In genomic region chr10:50234486-50234885, GRCh38 we compare ENCODE assay signal across 15 cellular contexts. TPM values are rescaled to one million over a fixed set of nuclear protein-coding genes. Genes with fewer than 3 reads are reported as not detected.
DNase-seq lines count a peak whose midpoint lies in the region; ATAC-seq, FAIRE-seq and TF ChIP-seq lines count a peak whose summit lies in the region.
"Had no signal": no experiment of that assay in that cellular context is flagged by ENCODE, and none has a peak within 500 bp of the region (broad histone marks: within the 10 kb centered on the region; RNA-seq: fewer than 3 reads in every experiment).

No MANE protein-coding gene starts in this region.

- no peaks in the 10 kb centered on the region for H3K27me3 Mint-ChIP-seq in Caco-2 (ENCODE audit: insufficient read depth, unreplicated experiment)
- peaks cover 18 to 59% of the 10 kb centered on the region in 2 donors for H3K27me3 Mint-ChIP-seq in natural killer cell (ENCODE audit: low read depth in 2 of 2)

- no peak for TF ChIP-seq EP300 in K562 (IDR thresholded peaks at IDR 0.05; ENCODE audit: low read length)

- CTCF ChIA-PET in Caco-2 (lab: Charles Lee) (interaction anchor here (0.8 to 1.3 kb wide), 5 partner anchors 9 to 641 kb away, joined by 3 to 5 read pairs (median 3); no protein-coding TSS in a partner anchor), K562 (lab: Yijun Ruan, JAX; ENCODE audit: low intra/inter-chr PET ratio) (no interaction called here)

- H3K36me3 ChIP-seq in Caco-2 (ENCODE audit: control insufficient read depth, insufficient read depth, low read length) (no peaks in the 10 kb centered on the region), K562 (ENCODE audit: control insufficient read depth, insufficient read depth, low read length) (no peaks in the 10 kb centered on the region), right lobe of liver (no peaks in the 10 kb centered on the region)

- intact Hi-C loops in Caco-2 (cut with micrococcal nuclease; ENCODE audit: unreplicated experiment) = no loop called here
- intact Hi-C loops in K562 (cut with micrococcal nuclease) = no loop called here
- intact Hi-C loops in right lobe of liver (cut with DNase I) = no loop called here
- intact Hi-C loops in natural killer cell (cut with micrococcal nuclease) = no loop called here

- peaks cover 25% of the 10 kb centered on the region for H3K4me1 Mint-ChIP-seq in Caco-2 (ENCODE audit: low read depth, unreplicated experiment)
- no peaks in the 10 kb centered on the region for H3K4me1 Mint-ChIP-seq in natural killer cell
- H3K4me1 Mint-ChIP-seq: CD14-positive monocyte had no signal

- TF ChIP-seq CTCF in Caco-2 (IDR thresholded peaks at IDR 0.05; ENCODE audit: insufficient read depth in 1 of 2, low read depth in 1 of 2, low read length in 1 of 2, severe bottlenecking in 1 of 2, unreplicated experiment in 1 of 2) = no peak
- no peak for TF ChIP-seq CTCF in K562 (IDR thresholded peaks at IDR 0.05 in 2 of 3, conservative IDR thresholded peaks at IDR 0.05 in 1 of 3; ENCODE audit: insufficient read depth in 2 of 3, low read depth in 1 of 3, low read length in 3 of 3)
- TF ChIP-seq CTCF in right lobe of liver (IDR thresholded peaks at IDR 0.05) = no peak
- TF ChIP-seq CTCF in natural killer cell (IDR thresholded peaks at IDR 0.05) = no peak

- no peaks in the 10 kb centered on the region for H3K79me2 ChIP-seq in K562 (ENCODE audit: control insufficient read depth, insufficient read depth, low read length)

- peak overlapping the region; percentile 18 for H2AFZ ChIP-seq in K562 (ENCODE audit: low read depth, low read length)

- WGBS in K562 (ENCODE audit: insufficient coverage, low coverage, missing lambda C conversion rate) = 0% methylated on average over 4 of the region's 4 CpGs
- 2% methylated on average over 3 of the region's 4 CpGs for WGBS in right lobe of liver (ENCODE audit: insufficient coverage, low coverage, low lambda C conversion rate, missing lambda C conversion rate)

- no peak overlapping the region for H3K27ac ChIP-seq in K562 (ENCODE audit: extremely low read depth, low read depth, low read length)
- H3K27ac ChIP-seq in right lobe of liver = no peak overlapping the region
- H3K27ac ChIP-seq: RWPE1 had no signal

- H3K4me1 ChIP-seq in Caco-2 = peaks cover 24% of the 10 kb centered on the region
- H3K4me1 ChIP-seq in K562 (replicated peaks in 1 of 2; ENCODE audit: control insufficient read depth in 2 of 2, insufficient read depth in 2 of 2, low read length in 2 of 2) = peaks cover 0 to 6% of the 10 kb centered on the region in 2 experiments; a peak in 2 of 5 replicates
- peaks cover 0 to 3% (median 0%) of the 10 kb centered on the region in 4 donors for H3K4me1 ChIP-seq in right lobe of liver

- in situ Hi-C loops in K562 (cut with MboI) = loop anchor here (25.0 kb wide), 1 partner anchor 647 kb away; no protein-coding TSS in a partner anchor

- no peaks in the 10 kb centered on the region for H3K9me3 Mint-ChIP-seq in Caco-2 (ENCODE audit: unreplicated experiment)
- H3K9me3 Mint-ChIP-seq in natural killer cell = no peaks in the 10 kb centered on the region
- H3K9me3 Mint-ChIP-seq: CD14-positive monocyte, H9 had no signal

- DNase-seq in Caco-2 (peak in 1 of 2 experiments; percentile 55), GM12892 (ENCODE audit: insufficient read length) (no peak), K562 (ENCODE audit: extremely low read depth in 1 of 4, low spot score in 3 of 4) (peak in 2 of 4 experiments; percentile 33 to 51), right lobe of liver (no peak), natural killer cell (no peak)
- DNase-seq: H9, NCI-H2029 treated with DMSO at 0.1 percent for 48 hours, NCI-H226, NCI-H526 treated with DMSO at 0.1 percent for 48 hours, PC-3 had no signal

- no peaks in the 10 kb centered on the region for H3K9me3 ChIP-seq in Caco-2
- H3K9me3 ChIP-seq in K562 (replicated peaks; ENCODE audit: control insufficient read depth, insufficient read depth, low read depth, low read length) = no peaks in the 10 kb centered on the region
- H3K9me3 ChIP-seq in right lobe of liver = no peaks in the 10 kb centered on the region

- H3K9ac ChIP-seq in K562 (ENCODE audit: insufficient read depth in 1 of 2, low read depth in 2 of 2, low read length in 2 of 2) = peak overlapping the region; percentile 0 to 5; a peak in 1 of 4 replicates

- no TSS peak for BruUV-seq in Caco-2 (replicated peaks; lab: Mats Ljungman, UMichigan)
- BruUV-seq in K562 (replicated peaks; lab: Mats Ljungman, UMichigan) = no TSS peak

- H4K20me1 ChIP-seq in K562 (replicated peaks; ENCODE audit: control insufficient read depth, insufficient read depth, low read length) = no peaks in the 10 kb centered on the region

- no peak overlapping the region for H3K27ac Mint-ChIP-seq in Caco-2 (ENCODE audit: unreplicated experiment)
- no peak overlapping the region for H3K27ac Mint-ChIP-seq in natural killer cell
- H3K27ac Mint-ChIP-seq: CD14-positive monocyte, H9 had no signal

- no peaks in the 10 kb centered on the region for H3K9me1 ChIP-seq in K562 (ENCODE audit: control insufficient read depth, insufficient read depth, low read length)

- H3K36me3 Mint-ChIP-seq in Caco-2 (ENCODE audit: insufficient read depth, unreplicated experiment) = no peaks in the 10 kb centered on the region
- no peaks in the 10 kb centered on the region for H3K36me3 Mint-ChIP-seq in natural killer cell
- H3K36me3 Mint-ChIP-seq: CD14-positive monocyte had no signal

- peak overlapping the region; percentile 54 for H3K4me3 Mint-ChIP-seq in Caco-2 (ENCODE audit: unreplicated experiment)
- H3K4me3 Mint-ChIP-seq in natural killer cell = no peak overlapping the region
- H3K4me3 Mint-ChIP-seq: CD14-positive monocyte, H9 had no signal

- POLR2A ChIA-PET in Caco-2 (lab: Charles Lee) = no interaction called here
- POLR2A ChIA-PET in K562 (lab: Yijun Ruan, JAX) = interaction anchor here (0.7 to 2.2 kb wide), 6 partner anchors 10 to 21 kb away, joined by 3 to 8 read pairs (median 4); no protein-coding TSS in a partner anchor

- peak overlapping the region; percentile 48 for H3K4me2 ChIP-seq in K562 (ENCODE audit: insufficient read depth, low read length)

- FAIRE-seq in GM12892 (lab: Jason Lieb, UNC) (peak; percentile 14), K562 (lab: Jason Lieb, UNC) (no peak)

- TF ChIP-seq POLR2A in GM12892 (IDR thresholded peaks at IDR 0.05; ENCODE audit: low read depth, low read length) = no peak
- TF ChIP-seq POLR2A in K562 (conservative IDR thresholded peaks at IDR 0.05) = no peak
- no peak for TF ChIP-seq POLR2A in right lobe of liver (IDR thresholded peaks at IDR 0.05)

- 0 out of 4 replicates have a peak, but pooled peaks of 1 of the 2 experiments have one; percentile 8 for TF ChIP-seq RAD21 in K562 (CRISPR knock-in tag; conservative IDR thresholded peaks at IDR 0.05 in 1 of 2, IDR thresholded peaks at IDR 0.05 in 1 of 2)

- H3K4me3 ChIP-seq in Caco-2 (ENCODE audit: low read depth, low read length) (no peak overlapping the region; the same call in 1 of the 2 replicates), K562 (no peak overlapping the region), right lobe of liver (no peak overlapping the region)

- H3K27me3 ChIP-seq in Caco-2 (replicated peaks; ENCODE audit: control insufficient read depth, insufficient read depth, low read length) (no peaks in the 10 kb centered on the region), K562 (ENCODE audit: control insufficient read depth in 2 of 2, insufficient read depth in 2 of 2, low read length in 2 of 2) (no peaks in the 10 kb centered on the region), right lobe of liver (no peaks in the 10 kb centered on the region)

- ATAC-seq in K562 = peak; percentile 75
- ATAC-seq in right lobe of liver = peak; percentile 60 to 94 (median 75)
- no peak for ATAC-seq in GM19452 (IDR thresholded peaks at IDR 0.05; ENCODE audit: unreplicated experiment)
- no peak for ATAC-seq in HG02840 (IDR thresholded peaks at IDR 0.05; ENCODE audit: low FRiP score, unreplicated experiment)
- ATAC-seq in natural killer cell = no peak
- ATAC-seq in HG02981 (IDR thresholded peaks at IDR 0.05; ENCODE audit: unreplicated experiment) = no peak
- ATAC-seq: PC-3 had no signal

TF ChIP-seq in K562, 482 proteins besides CTCF, POLR2A, EP300 and RAD21 (continues in another document):
- TF ChIP-seq HDAC2 (IDR thresholded peaks at IDR 0.05) (0 out of 2 replicates have a peak, but pooled peaks have one; percentile 27), SRSF9 (IDR thresholded peaks at IDR 0.05; ENCODE audit: borderline replicate concordance, low read depth, low read length) (no peak), SMARCE1 (IDR thresholded peaks at IDR 0.05) (peak; percentile 69; the same call in 1 of the 2 replicates), DPF2 (IDR thresholded peaks at IDR 0.05) (peak; percentile 54; the same call in 1 of the 2 replicates), FOXK1 (CRISPR knock-in tag; IDR thresholded peaks at IDR 0.05; ENCODE audit: borderline replicate concordance) (no peak), FOXA1 (IDR thresholded peaks at IDR 0.05; ENCODE audit: borderline replicate concordance) (peak; percentile 84), TRIM24 (IDR thresholded peaks at IDR 0.05) (no peak), ZSCAN29 (IDR thresholded peaks at IDR 0.05) (no peak)

RNA-seq across cellular contexts. Expression of gene ASAH2, which starts 16.8 kb away (rescaled TPM):
- total RNA-seq in Caco-2 (2022) = 4.6 and 7.3 TPM in 2 replicates
- 4.5 TPM for polyA plus RNA-seq in GM12892 (2012; ENCODE audit: missing spikeins)
- total RNA-seq in K562 (2011; cell fraction: chromatin; rRNA removed; ENCODE audit: low replicate concordance) = 1.2 and 1.3 TPM in 2 replicates
- total RNA-seq in K562 (2011; cell fraction: nucleolus; rRNA removed) = 0.17 and 1.3 TPM in 2 replicates
- 0.66 and 1.8 TPM in 2 replicates for total RNA-seq in K562 (2011; cell fraction: nucleoplasm; rRNA removed)
- 2.5 and 6.5 TPM in 2 replicates for total RNA-seq in K562 (2014; rRNA removed)
- 5.5 and 6.5 TPM in 2 replicates for total RNA-seq in K562 (2014; rRNA removed; fragmentation: Illumina TruSeq; extraction: Trizol)
- total RNA-seq in K562 (2015; rRNA removed; fragmentation: Illumina TruSeq; extraction: Trizol) = 2.7 and 3.5 TPM in 2 replicates
- total RNA-seq in K562 (2021) = 7.6 and 11.8 TPM in 2 replicates
- polyA plus RNA-seq in K562 (2011; rRNA removed) = 8.6 and 8.7 TPM in 2 replicates
- 0.54 and 4.2 TPM in 2 replicates for polyA plus RNA-seq in K562 (2011; cell fraction: cytosol; rRNA removed)
- polyA plus RNA-seq in K562 (2011; cell fraction: nucleus; rRNA removed) = 13.6 and 15.9 TPM in 2 replicates
- 4.9 and 5.0 TPM in 2 replicates for polyA plus RNA-seq in K562 (2012)
- 7.7 and 8.3 TPM in 2 replicates for polyA plus RNA-seq in K562 (2014; fragmentation: Illumina TruSeq; extraction: Trizol)
- 10 to 100 TPM in 1 of 2 experiments, 1 to 10 TPM in 1; 8.5 to 12.0 TPM for polyA plus RNA-seq in K562 (2014; fragmentation: Nextera tagmentation; extraction: Ambion mirVana)
- polyA plus RNA-seq in K562 (2014; rRNA removed) = 8.4 and 11.0 TPM in 2 replicates
- 9.9 and 11.4 TPM in 2 replicates for polyA minus RNA-seq in K562 (2011; rRNA and poly(A)+ RNA removed)
- 0.64 and 4.3 TPM in 2 replicates for polyA minus RNA-seq in K562 (2011; cell fraction: cytosol; rRNA and poly(A)+ RNA removed)
- 1.2 and 1.8 TPM in 2 replicates for polyA minus RNA-seq in K562 (2011; cell fraction: nucleus; rRNA and poly(A)+ RNA removed)
- total RNA-seq in right lobe of liver = 1 to 10 TPM; 1.0 to 6.4 (median 1.8) TPM
- 1 to 10 TPM in 2 of 3 donors, under 1 TPM in 1; 0.79 to 3.4 (median 2.9) TPM for total RNA-seq in natural killer cell
- polyA plus RNA-seq: CD14-positive monocyte had no signal

Comparison
In these comparisons a context has a peak if more than half of its experiments do, and no peak if none do; other contexts are left out.
1. ATAC-seq: peak in K562 (single experiment) and right lobe of liver (4 of 4); none in GM19452 (single experiment), HG02840 (single experiment), natural killer cell (0 of 3) and HG02981 (single experiment).